8 cellular contexts compared by ENCODE assay signal in the genomic region with DNA sequence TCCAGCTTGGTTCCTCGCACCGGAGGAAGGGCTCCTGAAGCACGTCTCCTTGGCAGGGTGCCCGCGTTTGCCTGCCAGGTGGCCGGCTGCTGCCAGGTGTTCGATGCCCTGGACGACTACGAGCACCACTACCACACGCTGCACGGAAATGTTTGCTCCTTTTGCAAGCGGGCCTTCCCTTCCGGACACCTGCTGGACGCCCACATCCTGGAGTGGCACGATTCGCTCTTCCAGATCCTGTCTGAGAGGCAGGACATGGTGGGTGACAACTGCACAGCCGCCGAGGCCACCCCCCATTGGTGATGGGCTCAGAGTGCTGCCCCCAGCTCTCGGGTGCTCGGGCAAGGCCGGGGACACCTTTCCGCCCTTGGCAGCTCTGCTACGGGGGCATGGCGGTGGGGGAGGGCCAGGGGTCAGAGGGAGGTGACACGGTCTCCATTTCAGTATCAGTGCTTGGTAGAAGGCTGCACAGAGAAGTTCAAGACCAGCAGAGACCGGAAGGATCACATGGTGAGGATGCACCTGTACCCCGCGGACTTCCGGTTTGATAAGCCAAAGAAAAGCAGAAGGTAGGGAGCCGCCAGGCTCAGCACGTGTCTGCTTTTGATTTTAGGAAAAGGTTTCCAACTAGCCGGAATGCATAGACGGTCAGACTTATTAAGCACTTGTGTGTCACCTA. TPM values are rescaled to one million over a fixed set of nuclear protein-coding genes. Genes with fewer than 3 reads are reported as not detected.
A peak's percentile ranks its signal among the peaks of the same experiment; 100 is the strongest.
DNase-seq lines count a peak whose midpoint lies in the region; ATAC-seq and TF ChIP-seq lines count a peak whose summit lies in the region.

No MANE protein-coding gene starts in this region.

- intact Hi-C loops in MCF 10A (cut with micrococcal nuclease) = loop anchor here (1.0 to 10.0 kb wide), 4 partner anchors 51 to 655 kb away; no protein-coding TSS in a partner anchor

- peak; percentile 47 for DNase-seq in COR-L47 (lab: John Stamatoyannopoulos, UW)
- DNase-seq in NCI-H2029 (lab: John Stamatoyannopoulos, UW) = peak; percentile 67
- peak; percentile 34 for DNase-seq in MCF 10A (ENCODE audit: unreplicated experiment)
- no peak for DNase-seq in nephron progenitor cell
- no peak for DNase-seq in NCI-H2227 treated with DMSO at 0.1 percent for 48 hours (lab: John Stamatoyannopoulos, UW)
- no peak for DNase-seq in stimulated activated naive CD4-positive, alpha-beta T cell treated with Interleukin-2 at 50 U/mL for 16 hours (lab: John Stamatoyannopoulos, UW)
- DNase-seq in kidney glomerular epithelial cell (lab: John Stamatoyannopoulos, UW) = no peak

- H3K36me3 Mint-ChIP-seq in MCF 10A (ENCODE audit: insufficient read depth, unreplicated experiment) (peaks cover 21% of the 10 kb centered on the region), nephron progenitor cell (ENCODE audit: low read depth) (peaks cover 24% of the 10 kb centered on the region)

- BruUV-seq in MCF 10A (replicated peaks; lab: Mats Ljungman, UMichigan) = no TSS peak

- H3K4me1 Mint-ChIP-seq in MCF 10A (ENCODE audit: insufficient read depth, unreplicated experiment) (peaks cover 22% of the 10 kb centered on the region), nephron progenitor cell (peaks cover 40% of the 10 kb centered on the region)

- H3K4me3 Mint-ChIP-seq in MCF 10A (ENCODE audit: unreplicated experiment) (peak overlapping the region; percentile 98), nephron progenitor cell (peak overlapping the region; percentile 78)

- CTCF ChIA-PET in MCF 10A (lab: Yijun Ruan, JAX) = interaction anchor here (0.6 to 1.7 kb wide), 5 partner anchors 18 to 166 kb away, joined by 3 to 9 read pairs (median 4); no protein-coding TSS in a partner anchor

- no peak for ATAC-seq in GM21447 (IDR thresholded peaks at IDR 0.05; ENCODE audit: unreplicated experiment)

- no peak for TF ChIP-seq CTCF in MCF 10A (IDR thresholded peaks at IDR 0.05; ENCODE audit: unreplicated experiment)
- TF ChIP-seq CTCF in nephron progenitor cell (IDR thresholded peaks at IDR 0.05) = no peak

- POLR2A ChIA-PET in MCF 10A (lab: Yijun Ruan, JAX) = interaction anchor here (0.7 to 1.5 kb wide), 3 partner anchors 50 to 58 kb away, joined by 3 to 5 read pairs (median 5); no protein-coding TSS in a partner anchor

- H3K27me3 Mint-ChIP-seq in MCF 10A (ENCODE audit: insufficient read depth, unreplicated experiment) (no peaks in the 10 kb centered on the region), nephron progenitor cell (ENCODE audit: low read depth, poor library complexity) (peaks cover 3% of the 10 kb centered on the region)

- no peaks in the 10 kb centered on the region for H3K9me3 Mint-ChIP-seq in MCF 10A (ENCODE audit: unreplicated experiment)
- no peaks in the 10 kb centered on the region for H3K9me3 Mint-ChIP-seq in nephron progenitor cell

- H3K27ac Mint-ChIP-seq in MCF 10A (ENCODE audit: low read depth, unreplicated experiment) (no peak overlapping the region), nephron progenitor cell (no peak overlapping the region)

RNA-seq across cellular contexts. Expression of a gene that starts 1.1 kb away (rescaled TPM):
- 28.9 and 42.7 TPM in 2 replicates for total RNA-seq in MCF 10A (2022)

RNA-seq across cellular contexts. Expression of a gene that starts 1.2 kb away (rescaled TPM):
- total RNA-seq in MCF 10A (2022) = 95.9 and 96.2 TPM in 2 replicates

RNA-seq across cellular contexts. Expression of a gene that starts 26.8 kb away (rescaled TPM):
- not detected in 2 replicates for total RNA-seq in MCF 10A (2022)

RNA-seq across cellular contexts. Expression of a gene that starts 33.2 kb away (rescaled TPM):
- 20.2 and 23.2 TPM in 2 replicates for total RNA-seq in MCF 10A (2022)

RNA-seq across cellular contexts. Expression of a gene that starts 37.3 kb away (rescaled TPM):
- not detected in 2 replicates for total RNA-seq in MCF 10A (2022)

Comparison
In these comparisons a context has a peak if more than half of its experiments do, and no peak if none do; other contexts are left out.
1. DNase-seq: peak in COR-L47 (single experiment), NCI-H2029 (single experiment) and MCF 10A (single experiment); none in nephron progenitor cell (single experiment), NCI-H2227 treated with DMSO at 0.1 percent for 48 hours (single experiment), stimulated activated naive CD4-positive, alpha-beta T cell treated with Interleukin-2 at 50 U/mL for 16 hours (single experiment) and kidney glomerular epithelial cell (single experiment).